ENCODE assay signal across 13 cellular contexts in genomic region chr10:29585488-29585976, GRCh38. TPM values are rescaled to one million over a fixed set of nuclear protein-coding genes. Genes with fewer than 3 reads are reported as not detected.
DNase-seq lines count a peak whose midpoint lies in the region; ATAC-seq and TF ChIP-seq lines count a peak whose summit lies in the region.
"Had no signal": no experiment of that assay in that cellular context is flagged by ENCODE, and none has a peak within 500 bp of the region (broad histone marks: within the 10 kb centered on the region; RNA-seq: fewer than 3 reads in every experiment).

No MANE protein-coding gene starts in this region.

- TF ChIP-seq POLR2A in HCT116 (IDR thresholded peaks at IDR 0.05; ENCODE audit: borderline replicate concordance, extremely low read depth, insufficient read depth, insufficient read length): no peak

- CTCF ChIA-PET in HCT116 (lab: Charles Lee): no interaction called here

- intact Hi-C loops in HCT116 (cut with micrococcal nuclease): no loop called here

- peak overlapping the region; percentile 14; the same call in 1 of the 2 replicates for H3K4me2 ChIP-seq in HCT116 (ENCODE audit: low read length)

- BruUV-seq in HCT116 (replicated peaks; lab: Mats Ljungman, UMichigan): no TSS peak

- H3K9me3 ChIP-seq in HCT116 (ENCODE audit: control insufficient read depth in 1 of 2, insufficient read depth in 1 of 2, low read depth in 1 of 2, low read length in 2 of 2): no peaks in the 10 kb centered on the region

- H3K36me3 ChIP-seq in HCT116 (ENCODE audit: control insufficient read depth in 1 of 2, insufficient read depth in 2 of 2, low read length in 2 of 2): no peaks in the 10 kb centered on the region

- no peak overlapping the region for H3K4me3 ChIP-seq in HCT116 (replicated peaks in 1 of 2; ENCODE audit: low read depth in 1 of 2, low read length in 2 of 2)
- no peak overlapping the region for H3K4me3 ChIP-seq in foreskin fibroblast (ENCODE audit: low read depth in 1 of 2, low read length in 2 of 2)

- no peaks in the 10 kb centered on the region for H3K9me2 ChIP-seq in HCT116 (ENCODE audit: insufficient read depth)

- no peak for TF ChIP-seq RAD21 in HCT116 (IDR thresholded peaks at IDR 0.05; ENCODE audit: low read depth)

- H3K27me3 ChIP-seq in HCT116 (ENCODE audit: insufficient read depth, low read length): no peaks in the 10 kb centered on the region

- no peak overlapping the region for H2AFZ ChIP-seq in HCT116 (ENCODE audit: low read depth, low read length, poor library complexity, severe bottlenecking)

- no peak overlapping the region for H3K9ac ChIP-seq in HCT116 (ENCODE audit: low read length)

- no peak for DNase-seq in HCT116 (ENCODE audit: low read depth, low spot score)
- peak; percentile 8 for DNase-seq in NCI-H748 treated with DMSO at 0.1 percent for 48 hours (lab: John Stamatoyannopoulos, UW)
- peak; percentile 27 to 60 for DNase-seq in foreskin fibroblast
- peak; percentile 49 for DNase-seq in retina
- DNase-seq in kidney glomerular epithelial cell (lab: John Stamatoyannopoulos, UW): no peak
- no peak for DNase-seq in putamen (ENCODE audit: low spot score)
- DNase-seq in EL: no peak
- DNase-seq: activated CD4-positive, alpha-beta T cell treated with anti-CD3 and anti-CD28 coated beads for 4 hours; activated naive CD4-positive, alpha-beta T cell treated with anti-CD3 and anti-CD28 coated beads for 36 hours; effector memory CD8-positive, alpha-beta T cell; naive B cell; stimulated activated CD4-positive, alpha-beta T cell treated with anti-CD3 and anti-CD28 coated beads, Interleukin-4, amount 100 ng/mL, for 24 hours had no signal

- RAD21 ChIA-PET in HCT116 (lab: Charles Lee; ENCODE audit: low non-redundant PET in 1 of 2, low total read pairs in 2 of 2, uncharacterized antibody in 2 of 2, unreplicated experiment in 2 of 2): no interaction called here

- H3K79me2 ChIP-seq in HCT116 (ENCODE audit: insufficient read depth, low read length): 0 out of 2 replicates have a peak, but pooled peaks cover 4% of the 10 kb centered on the region

- H4K20me1 ChIP-seq in HCT116 (ENCODE audit: insufficient read depth): no peaks in the 10 kb centered on the region

- ATAC-seq in HCT116: peak; percentile 86
- no peak for ATAC-seq in GM21619 (IDR thresholded peaks at IDR 0.05; ENCODE audit: unreplicated experiment)
- ATAC-seq: effector memory CD8-positive, alpha-beta T cell had no signal

- TF ChIP-seq CTCF in HCT116 (IDR thresholded peaks at IDR 0.05 in 2 of 3, conservative IDR thresholded peaks at IDR 0.05 in 1 of 3; ENCODE audit: borderline replicate concordance in 1 of 3, insufficient read depth in 1 of 3, low read depth in 2 of 3, low read length in 2 of 3): no peak
- TF ChIP-seq CTCF in foreskin fibroblast (IDR thresholded peaks at IDR 0.05; ENCODE audit: low read depth, low read length): no peak

- no peak overlapping the region for H3K27ac ChIP-seq in HCT116 (ENCODE audit: low read depth, low read length)

- POLR2A ChIA-PET in HCT116 (lab: Charles Lee): no interaction called here

- peaks cover 16 to 25% of the 10 kb centered on the region in 2 experiments; a peak in 3 of 4 replicates for H3K4me1 ChIP-seq in HCT116 (ENCODE audit: control insufficient read depth in 1 of 2, insufficient read depth in 2 of 2, low read length in 2 of 2)

TF ChIP-seq in HCT116, 20 proteins besides CTCF, POLR2A, EP300 and RAD21:
- no peak for TF ChIP-seq REST (IDR thresholded peaks at IDR 0.05; ENCODE audit: low read depth)
- no peak for TF ChIP-seq SIN3A (IDR thresholded peaks at IDR 0.05; ENCODE audit: low read depth)
- TF ChIP-seq ELF1 (IDR thresholded peaks at IDR 0.05; ENCODE audit: borderline replicate concordance, low read depth): no peak
- TF ChIP-seq TCF7L2 (IDR thresholded peaks at IDR 0.05; ENCODE audit: borderline replicate concordance, extremely low read depth, insufficient read depth, insufficient read length): no peak
- TF ChIP-seq EZH2phosphoT487 (IDR thresholded peaks at IDR 0.05; ENCODE audit: borderline replicate concordance): no peak
- no peak for TF ChIP-seq POLR2AphosphoS5 (IDR thresholded peaks at IDR 0.05; ENCODE audit: low read depth, low read length)
- no peak for TF ChIP-seq ZNF274 (IDR thresholded peaks at IDR 0.05; ENCODE audit: low read depth, low read length)
- no peak for TF ChIP-seq SP1 (IDR thresholded peaks at IDR 0.05; ENCODE audit: low read depth)
- TF ChIP-seq SRF (IDR thresholded peaks at IDR 0.05; ENCODE audit: low read depth): no peak
- TF ChIP-seq ZFX (IDR thresholded peaks at IDR 0.05): no peak
- no peak for TF ChIP-seq CEBPB (IDR thresholded peaks at IDR 0.05; ENCODE audit: low read depth)
- TF ChIP-seq, protein P1, sequence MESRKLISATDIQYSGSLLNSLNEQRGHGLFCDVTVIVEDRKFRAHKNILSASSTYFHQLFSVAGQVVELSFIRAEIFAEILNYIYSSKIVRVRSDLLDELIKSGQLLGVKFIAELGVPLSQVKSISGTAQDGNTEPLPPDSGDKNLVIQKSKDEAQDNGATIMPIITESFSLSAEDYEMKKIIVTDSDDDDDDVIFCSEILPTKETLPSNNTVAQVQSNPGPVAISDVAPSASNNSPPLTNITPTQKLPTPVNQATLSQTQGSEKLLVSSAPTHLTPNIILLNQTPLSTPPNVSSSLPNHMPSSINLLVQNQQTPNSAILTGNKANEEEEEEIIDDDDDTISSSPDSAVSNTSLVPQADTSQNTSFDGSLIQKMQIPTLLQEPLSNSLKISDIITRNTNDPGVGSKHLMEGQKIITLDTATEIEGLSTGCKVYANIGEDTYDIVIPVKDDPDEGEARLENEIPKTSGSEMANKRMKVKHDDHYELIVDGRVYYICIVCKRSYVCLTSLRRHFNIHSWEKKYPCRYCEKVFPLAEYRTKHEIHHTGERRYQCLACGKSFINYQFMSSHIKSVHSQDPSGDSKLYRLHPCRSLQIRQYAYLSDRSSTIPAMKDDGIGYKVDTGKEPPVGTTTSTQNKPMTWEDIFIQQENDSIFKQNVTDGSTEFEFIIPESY (IDR thresholded peaks at IDR 0.05; ENCODE audit: extremely low read depth, insufficient replicate concordance, low read length): no peak
- no peak for TF ChIP-seq YY1 (IDR thresholded peaks at IDR 0.05; ENCODE audit: extremely low read depth, insufficient replicate concordance, low read depth, low read length)
- no peak for TF ChIP-seq CBX3 (IDR thresholded peaks at IDR 0.05; ENCODE audit: low read depth)
- no peak for TF ChIP-seq EZH2 (IDR thresholded peaks at IDR 0.05)
- no peak for TF ChIP-seq MAX (IDR thresholded peaks at IDR 0.05)
- no peak for TF ChIP-seq FOSL1 (IDR thresholded peaks at IDR 0.05; ENCODE audit: low read depth)
- no peak for TF ChIP-seq EGR1 (IDR thresholded peaks at IDR 0.05; ENCODE audit: low read depth)
- TF ChIP-seq, protein P2, sequence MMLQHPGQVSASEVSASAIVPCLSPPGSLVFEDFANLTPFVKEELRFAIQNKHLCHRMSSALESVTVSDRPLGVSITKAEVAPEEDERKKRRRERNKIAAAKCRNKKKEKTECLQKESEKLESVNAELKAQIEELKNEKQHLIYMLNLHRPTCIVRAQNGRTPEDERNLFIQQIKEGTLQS (IDR thresholded peaks at IDR 0.05): no peak

RNA-seq across cellular contexts. Expression of gene SVIL, which starts 49.2 kb away (rescaled TPM):
- 27.0 TPM for total RNA-seq in HCT116 (2021; ENCODE audit: unreplicated experiment)
- polyA plus RNA-seq in HCT116 (2012): 6.3 and 9.3 TPM in 2 replicates

Comparison
In these comparisons a context has a peak if more than half of its experiments do, and no peak if none do; other contexts are left out.
1. DNase-seq: peak in NCI-H748 treated with DMSO at 0.1 percent for 48 hours (single experiment), foreskin fibroblast (2 of 2) and retina (single experiment); none in HCT116 (single experiment), kidney glomerular epithelial cell (single experiment), putamen (single experiment) and EL (single experiment).